ENCODE assay signal across 8 cellular contexts in genomic region chr1:211577826-211578639, GRCh38. TPM values are rescaled to one million over a fixed set of nuclear protein-coding genes. Genes with fewer than 3 reads are reported as not detected.
DNase-seq lines count a peak whose midpoint lies in the region; ATAC-seq and TF ChIP-seq lines count a peak whose summit lies in the region.

No MANE protein-coding gene starts in this region.

- DNase-seq in GM03348 (ENCODE audit: low spot score), result peak; percentile 92
- DNase-seq in GM23338 (ENCODE audit: low spot score), result peak; percentile 96
- peak; percentile 76 for DNase-seq in LoVo (ENCODE audit: low spot score)
- peak; percentile 59 to 74 (median 68) for DNase-seq in T-helper 1 cell
- peak; percentile 47 for DNase-seq in amniotic stem cell (lab: John Stamatoyannopoulos, UW)
- DNase-seq in right cardiac atrium, result peak; percentile 74 to 90 (median 90)
- DNase-seq in renal cortical epithelial cell (ENCODE audit: low read depth), result peak; percentile 31
- DNase-seq in aorta, result peak; percentile 80 to 92

- H3K4me3 Mint-ChIP-seq in GM23338, result peak overlapping the region; percentile 97

- no peaks in the 10 kb centered on the region for H3K9me2 ChIP-seq in GM23338 (ENCODE audit: insufficient read depth)

- peaks cover 41% of the 10 kb centered on the region for H3K4me1 Mint-ChIP-seq in GM23338

- H3K27me3 Mint-ChIP-seq in GM23338 (ENCODE audit: insufficient read depth, low read depth, poor library complexity), result peaks cover 10% of the 10 kb centered on the region

- peaks cover 46% of the 10 kb centered on the region for H3K79me2 ChIP-seq in GM23338 (replicated peaks; ENCODE audit: insufficient read depth)

- no peaks in the 10 kb centered on the region for H3K9me3 ChIP-seq in right cardiac atrium (ENCODE audit: control insufficient read depth, low read length)
- H3K9me3 ChIP-seq in aorta (ENCODE audit: control insufficient read depth, low read length), result no peaks in the 10 kb centered on the region

- intact Hi-C loops in right cardiac atrium (cut with DNase I), result loop anchor here (1.0 to 10.0 kb wide), 7 partner anchors 54 to 79 kb away; no protein-coding TSS in a partner anchor
- intact Hi-C loops in aorta (cut with DNase I), result loop anchor here (1.0 to 5.0 kb wide), 6 partner anchors 34 to 77 kb away; no protein-coding TSS in a partner anchor

- no peak overlapping the region for H3K27ac ChIP-seq in GM23338 (ENCODE audit: low read depth)
- peak overlapping the region; percentile 75 for H3K27ac ChIP-seq in right cardiac atrium (ENCODE audit: low read length)
- peak overlapping the region in 1 of 2 donors; percentile 98 for H3K27ac ChIP-seq in aorta (ENCODE audit: low read depth in 1 of 2, low read length in 2 of 2)

- peak overlapping the region; percentile 92; the same call in 1 of the 2 replicates for H3K27ac Mint-ChIP-seq in GM23338

- ATAC-seq in GM23338 (peak; percentile 63), right cardiac atrium (peak; percentile 80 to 82), aorta (ENCODE audit: low FRiP score) (peak; percentile 89)

- no peaks in the 10 kb centered on the region for H3K27me3 ChIP-seq in GM23338 (ENCODE audit: insufficient read depth)
- H3K27me3 ChIP-seq in right cardiac atrium (ENCODE audit: control insufficient read depth, insufficient read depth), result no peaks in the 10 kb centered on the region
- no peaks in the 10 kb centered on the region for H3K27me3 ChIP-seq in aorta (ENCODE audit: control insufficient read depth in 1 of 2, insufficient read depth in 2 of 2, low read length in 1 of 2)

- H3K4me3 ChIP-seq in GM23338, result peak overlapping the region; percentile 80
- peak overlapping the region; percentile 80 for H3K4me3 ChIP-seq in right cardiac atrium (ENCODE audit: low read length)
- H3K4me3 ChIP-seq in aorta (ENCODE audit: low read length in 2 of 2), result peak overlapping the region; percentile 95 to 97

- H3K4me1 ChIP-seq in GM23338 (ENCODE audit: insufficient read depth) (peaks cover 45% of the 10 kb centered on the region), right cardiac atrium (ENCODE audit: control insufficient read depth, insufficient read depth, low read length) (peaks cover 4% of the 10 kb centered on the region), aorta (ENCODE audit: control insufficient read depth in 1 of 2, insufficient read depth in 2 of 2, low read length in 2 of 2) (peaks cover 2 to 7% of the 10 kb centered on the region in 2 donors)

- H3K36me3 ChIP-seq in GM23338 (ENCODE audit: insufficient read depth) (peaks cover 5% of the 10 kb centered on the region; the same call in 1 of the 2 replicates), aorta (ENCODE audit: control insufficient read depth in 1 of 2, insufficient read depth in 2 of 2, low read length in 1 of 2) (peaks cover 0 to 3% of the 10 kb centered on the region in 2 donors)

- H3K36me3 Mint-ChIP-seq in GM23338 (ENCODE audit: low read depth), result peaks cover 42% of the 10 kb centered on the region

- peak; percentile 58 to 70 for TF ChIP-seq CTCF in GM23338 (conservative IDR thresholded peaks at IDR 0.05; ENCODE audit: low read depth in 2 of 2)

- H4K20me1 ChIP-seq in GM23338 (replicated peaks; ENCODE audit: insufficient read depth), result 0 out of 2 replicates have a peak, but pooled peaks cover 7% of the 10 kb centered on the region

- H3K4me2 ChIP-seq in GM23338, result peak overlapping the region; percentile 88

- no peaks in the 10 kb centered on the region for H3F3A ChIP-seq in GM23338 (replicated peaks; ENCODE audit: low read depth)

- no peaks in the 10 kb centered on the region for H3K9me3 Mint-ChIP-seq in GM23338

- under 1% methylated on average over 75 of the region's 75 CpGs for WGBS in right cardiac atrium
- 0% methylated on average over 62 to 75 of the region's 75 CpGs for WGBS in aorta, 2 donors

- peak overlapping the region; percentile 78 for H2AFZ ChIP-seq in GM23338

TF ChIP-seq in GM23338, 12 proteins besides CTCF, POLR2A, EP300 and RAD21 (continues in another document):
- TF ChIP-seq NANOG (IDR thresholded peaks at IDR 0.05; ENCODE audit: borderline replicate concordance) (no peak), CREB1 (CRISPR knock-in tag; IDR thresholded peaks at IDR 0.05; ENCODE audit: low read depth) (no peak), POLR2AphosphoS5 (IDR thresholded peaks at IDR 0.05; ENCODE audit: low read depth) (peak; percentile 60), REST (IDR thresholded peaks at IDR 0.05; ENCODE audit: unreplicated experiment) (no peak), JUNB (IDR thresholded peaks at IDR 0.05; ENCODE audit: unreplicated experiment) (no peak), STAT1 (IDR thresholded peaks at IDR 0.05; ENCODE audit: unreplicated experiment) (no peak)

RNA-seq across cellular contexts. Expression of gene SLC30A1, which starts 0.9 kb away (rescaled TPM):
- 17.0 and 17.7 TPM in 2 replicates for total RNA-seq in GM23338 (2014; rRNA removed; shearing (Covaris generic))
- polyA plus RNA-seq in GM23338 (2016; fragmentation: Nextera tagmentation; extraction: Ambion mirVana), result 3.3 and 3.8 TPM in 2 replicates
- total RNA-seq in right cardiac atrium, result 10 to 100 TPM; 14.5 to 19.2 (median 14.8) TPM
- polyA plus RNA-seq in right cardiac atrium, result 6.0 TPM
- total RNA-seq in renal cortical epithelial cell, result 29.7 and 74.4 TPM in 2 replicates
- 10 to 100 TPM; 17.0 to 24.4 TPM for total RNA-seq in aorta
- polyA plus RNA-seq in aorta, result 1 to 10 TPM; 6.1 to 7.8 TPM

Comparison
In these comparisons a context has a peak if more than half of its experiments do, and no peak if none do; other contexts are left out.
1. DNase-seq: peak in every context shown above with its lines; median percentile 96 in GM23338; 92 in GM03348; 90 in right cardiac atrium; 86 in aorta; 76 in LoVo; 68 in T-helper 1 cell; 47 in amniotic stem cell; 31 in renal cortical epithelial cell.